Comparison of ENCODE assay signal across 8 cellular contexts in genomic region chr1:99808391-99809115, GRCh38. TPM values are rescaled to one million over a fixed set of nuclear protein-coding genes. Genes with fewer than 3 reads are reported as not detected.
DNase-seq lines count a peak whose midpoint lies in the region; ATAC-seq and TF ChIP-seq lines count a peak whose summit lies in the region.

No MANE protein-coding gene starts in this region.

- CTCF ChIA-PET in WTC11 (lab: Charles Lee): no interaction called here

- no peak overlapping the region for H3K4me3 ChIP-seq in fibroblast of the aortic adventitia (ENCODE audit: low read depth, low read length)

- ATAC-seq in GM19395 (IDR thresholded peaks at IDR 0.05; ENCODE audit: unreplicated experiment) (peak; percentile 97), HG03378 (IDR thresholded peaks at IDR 0.05; ENCODE audit: unreplicated experiment) (peak; percentile 94), WTC11 (peak; percentile 93), GM19328 (IDR thresholded peaks at IDR 0.05; ENCODE audit: unreplicated experiment) (no peak)

- H3K27ac Mint-ChIP-seq in WTC11: 0 out of 2 replicates have a peak overlapping the region, but pooled peaks have one; percentile 9
- H3K27ac Mint-ChIP-seq in nephron progenitor cell: no peak overlapping the region

- H3K4me1 Mint-ChIP-seq in WTC11: peaks cover 5% of the 10 kb centered on the region; the same call in 1 of the 2 replicates
- H3K4me1 Mint-ChIP-seq in nephron progenitor cell: peaks cover 4% of the 10 kb centered on the region

- H3K9me3 Mint-ChIP-seq in WTC11: peaks cover 8% of the 10 kb centered on the region; the same call in 1 of the 2 replicates
- H3K9me3 Mint-ChIP-seq in nephron progenitor cell: no peaks in the 10 kb centered on the region

- no peaks in the 10 kb centered on the region for H3K27me3 Mint-ChIP-seq in WTC11 (ENCODE audit: low read depth)
- H3K27me3 Mint-ChIP-seq in nephron progenitor cell (ENCODE audit: low read depth, poor library complexity): no peaks in the 10 kb centered on the region

- TF ChIP-seq CTCF in WTC11 (IDR thresholded peaks at IDR 0.05) (peak; percentile 58), fibroblast of the aortic adventitia (IDR thresholded peaks at IDR 0.05; ENCODE audit: insufficient read depth, low read length) (peak; percentile 43), nephron progenitor cell (IDR thresholded peaks at IDR 0.05) (peak; percentile 64)

- DNase-seq in DMS53 (lab: John Stamatoyannopoulos, UW) (peak; percentile 97), NCI-H2196 (lab: John Stamatoyannopoulos, UW; ENCODE audit: unreplicated experiment) (peak; percentile 84), WTC11 (ENCODE audit: low spot score) (no peak), fibroblast of the aortic adventitia (ENCODE audit: low read depth) (peak; percentile 95), nephron progenitor cell (peak; percentile 40)

- H3K36me3 Mint-ChIP-seq in WTC11 (no peaks in the 10 kb centered on the region), nephron progenitor cell (ENCODE audit: low read depth) (no peaks in the 10 kb centered on the region)

- no peak overlapping the region for H3K4me3 Mint-ChIP-seq in WTC11
- no peak overlapping the region for H3K4me3 Mint-ChIP-seq in nephron progenitor cell

- POLR2A ChIA-PET in WTC11 (lab: Charles Lee): no interaction called here

TF ChIP-seq in WTC11, 78 proteins besides CTCF, POLR2A, EP300 and RAD21 (continues in another document):
- TF ChIP-seq MXD4 (CRISPR knock-in tag; IDR thresholded peaks at IDR 0.05; ENCODE audit: borderline replicate concordance) (no peak), ZNF671 (CRISPR knock-in tag; IDR thresholded peaks at IDR 0.05) (no peak), KAT7 (CRISPR knock-in tag; IDR thresholded peaks at IDR 0.05; ENCODE audit: borderline replicate concordance) (no peak), ATF6 (CRISPR knock-in tag; IDR thresholded peaks at IDR 0.05) (no peak), TEAD4 (CRISPR knock-in tag; IDR thresholded peaks at IDR 0.05) (no peak), AFF4 (CRISPR knock-in tag; IDR thresholded peaks at IDR 0.05; ENCODE audit: borderline replicate concordance) (no peak), IRF2 (CRISPR knock-in tag; IDR thresholded peaks at IDR 0.05; ENCODE audit: borderline replicate concordance, low read depth) (no peak), SOX15 (CRISPR knock-in tag; IDR thresholded peaks at IDR 0.05) (no peak), ETV6 (CRISPR knock-in tag; IDR thresholded peaks at IDR 0.05) (no peak), GRHL2 (CRISPR knock-in tag; IDR thresholded peaks at IDR 0.05; ENCODE audit: insufficient replicate concordance, severe bottlenecking) (no peak), ELF4 (CRISPR knock-in tag; IDR thresholded peaks at IDR 0.05; ENCODE audit: low read depth) (no peak)
- TF ChIP-seq, protein P1, sequence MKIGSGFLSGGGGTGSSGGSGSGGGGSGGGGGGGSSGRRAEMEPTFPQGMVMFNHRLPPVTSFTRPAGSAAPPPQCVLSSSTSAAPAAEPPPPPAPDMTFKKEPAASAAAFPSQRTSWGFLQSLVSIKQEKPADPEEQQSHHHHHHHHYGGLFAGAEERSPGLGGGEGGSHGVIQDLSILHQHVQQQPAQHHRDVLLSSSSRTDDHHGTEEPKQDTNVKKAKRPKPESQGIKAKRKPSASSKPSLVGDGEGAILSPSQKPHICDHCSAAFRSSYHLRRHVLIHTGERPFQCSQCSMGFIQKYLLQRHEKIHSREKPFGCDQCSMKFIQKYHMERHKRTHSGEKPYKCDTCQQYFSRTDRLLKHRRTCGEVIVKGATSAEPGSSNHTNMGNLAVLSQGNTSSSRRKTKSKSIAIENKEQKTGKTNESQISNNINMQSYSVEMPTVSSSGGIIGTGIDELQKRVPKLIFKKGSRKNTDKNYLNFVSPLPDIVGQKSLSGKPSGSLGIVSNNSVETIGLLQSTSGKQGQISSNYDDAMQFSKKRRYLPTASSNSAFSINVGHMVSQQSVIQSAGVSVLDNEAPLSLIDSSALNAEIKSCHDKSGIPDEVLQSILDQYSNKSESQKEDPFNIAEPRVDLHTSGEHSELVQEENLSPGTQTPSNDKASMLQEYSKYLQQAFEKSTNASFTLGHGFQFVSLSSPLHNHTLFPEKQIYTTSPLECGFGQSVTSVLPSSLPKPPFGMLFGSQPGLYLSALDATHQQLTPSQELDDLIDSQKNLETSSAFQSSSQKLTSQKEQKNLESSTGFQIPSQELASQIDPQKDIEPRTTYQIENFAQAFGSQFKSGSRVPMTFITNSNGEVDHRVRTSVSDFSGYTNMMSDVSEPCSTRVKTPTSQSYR (CRISPR knock-in tag; IDR thresholded peaks at IDR 0.05): no peak
- TF ChIP-seq, protein P2, sequence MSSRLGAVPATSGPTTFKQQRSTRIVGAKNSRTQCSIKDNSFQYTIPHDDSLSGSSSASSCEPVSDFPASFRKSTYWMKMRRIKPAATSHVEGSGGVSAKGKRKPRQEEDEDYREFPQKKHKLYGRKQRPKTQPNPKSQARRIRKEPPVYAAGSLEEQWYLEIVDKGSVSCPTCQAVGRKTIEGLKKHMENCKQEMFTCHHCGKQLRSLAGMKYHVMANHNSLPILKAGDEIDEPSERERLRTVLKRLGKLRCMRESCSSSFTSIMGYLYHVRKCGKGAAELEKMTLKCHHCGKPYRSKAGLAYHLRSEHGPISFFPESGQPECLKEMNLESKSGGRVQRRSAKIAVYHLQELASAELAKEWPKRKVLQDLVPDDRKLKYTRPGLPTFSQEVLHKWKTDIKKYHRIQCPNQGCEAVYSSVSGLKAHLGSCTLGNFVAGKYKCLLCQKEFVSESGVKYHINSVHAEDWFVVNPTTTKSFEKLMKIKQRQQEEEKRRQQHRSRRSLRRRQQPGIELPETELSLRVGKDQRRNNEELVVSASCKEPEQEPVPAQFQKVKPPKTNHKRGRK (CRISPR knock-in tag; IDR thresholded peaks at IDR 0.05; ENCODE audit: borderline replicate concordance): no peak
- TF ChIP-seq, protein P3, sequence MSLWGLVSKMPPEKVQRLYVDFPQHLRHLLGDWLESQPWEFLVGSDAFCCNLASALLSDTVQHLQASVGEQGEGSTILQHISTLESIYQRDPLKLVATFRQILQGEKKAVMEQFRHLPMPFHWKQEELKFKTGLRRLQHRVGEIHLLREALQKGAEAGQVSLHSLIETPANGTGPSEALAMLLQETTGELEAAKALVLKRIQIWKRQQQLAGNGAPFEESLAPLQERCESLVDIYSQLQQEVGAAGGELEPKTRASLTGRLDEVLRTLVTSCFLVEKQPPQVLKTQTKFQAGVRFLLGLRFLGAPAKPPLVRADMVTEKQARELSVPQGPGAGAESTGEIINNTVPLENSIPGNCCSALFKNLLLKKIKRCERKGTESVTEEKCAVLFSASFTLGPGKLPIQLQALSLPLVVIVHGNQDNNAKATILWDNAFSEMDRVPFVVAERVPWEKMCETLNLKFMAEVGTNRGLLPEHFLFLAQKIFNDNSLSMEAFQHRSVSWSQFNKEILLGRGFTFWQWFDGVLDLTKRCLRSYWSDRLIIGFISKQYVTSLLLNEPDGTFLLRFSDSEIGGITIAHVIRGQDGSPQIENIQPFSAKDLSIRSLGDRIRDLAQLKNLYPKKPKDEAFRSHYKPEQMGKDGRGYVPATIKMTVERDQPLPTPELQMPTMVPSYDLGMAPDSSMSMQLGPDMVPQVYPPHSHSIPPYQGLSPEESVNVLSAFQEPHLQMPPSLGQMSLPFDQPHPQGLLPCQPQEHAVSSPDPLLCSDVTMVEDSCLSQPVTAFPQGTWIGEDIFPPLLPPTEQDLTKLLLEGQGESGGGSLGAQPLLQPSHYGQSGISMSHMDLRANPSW (CRISPR knock-in tag; conservative IDR thresholded peaks at IDR 0.05; ENCODE audit: low read depth): no peak

RNA-seq across cellular contexts. Expression of gene AGL, which starts 41.6 kb away (rescaled TPM):
- total RNA-seq in WTC11 (2021): 20.2 to 22.5 TPM (median 21.6 TPM) in 3 replicates
- 17.3 and 19.1 TPM in 2 replicates for total RNA-seq in fibroblast of the aortic adventitia (ENCODE audit: low replicate concordance)

RNA-seq across cellular contexts. Expression of gene FRRS1, which starts 42.1 kb away (rescaled TPM):
- total RNA-seq in WTC11 (2021) (6.0 to 6.2 TPM (median 6.1 TPM) in 3 replicates), fibroblast of the aortic adventitia (ENCODE audit: low replicate concordance) (17.1 and 24.7 TPM in 2 replicates)
